In the genomic region with DNA sequence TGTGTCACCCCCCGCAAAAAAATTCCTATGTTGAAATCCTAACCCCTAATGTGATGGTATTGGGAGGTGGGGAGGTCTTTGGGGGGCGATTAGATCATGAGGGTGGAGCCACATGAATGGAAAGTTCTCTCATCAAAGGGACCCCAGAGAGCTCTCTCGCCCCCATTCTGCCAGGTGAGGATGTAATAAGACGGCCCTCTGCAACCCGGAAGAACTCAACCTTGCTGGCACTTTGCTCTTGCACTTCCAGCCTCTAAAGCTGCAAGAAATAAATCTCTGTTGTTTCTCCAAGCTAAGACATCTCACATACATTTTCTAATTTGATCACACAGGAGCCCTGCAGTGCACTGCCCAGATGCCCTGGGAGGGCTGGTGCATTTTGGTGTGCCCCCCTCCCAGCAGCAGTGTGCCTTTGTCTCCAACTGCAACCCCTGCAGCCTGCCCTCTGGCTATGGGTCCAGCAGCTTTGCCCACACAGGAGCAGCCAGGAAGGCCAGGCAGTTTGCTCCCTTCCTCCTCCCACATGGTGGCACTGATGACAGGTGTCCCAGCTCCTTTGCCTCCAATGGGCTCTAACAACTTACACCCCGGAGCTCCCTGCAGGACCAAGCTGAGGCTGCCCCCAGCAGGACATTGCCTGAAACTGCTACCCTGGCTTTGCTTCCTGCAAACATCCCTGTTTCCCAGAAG, we compare ENCODE assay signal across 9 cellular contexts. TPM values are rescaled to one million over a fixed set of nuclear protein-coding genes. Genes with fewer than 3 reads are reported as not detected.
A peak's percentile ranks its signal among the peaks of the same experiment; 100 is the strongest.
DNase-seq lines count a peak whose midpoint lies in the region; ATAC-seq and TF ChIP-seq lines count a peak whose summit lies in the region.
"Had no signal": no experiment of that assay in that cellular context is flagged by ENCODE, and none has a peak within 500 bp of the region (broad histone marks: within the 10 kb centered on the region; RNA-seq: fewer than 3 reads in every experiment).

No MANE protein-coding gene starts in this region.

- no peak overlapping the region for H3K27ac Mint-ChIP-seq in activated CD4-positive, alpha-beta T cell treated with anti-CD3 and anti-CD28 coated beads for 36 hours
- no peak overlapping the region for H3K27ac Mint-ChIP-seq in activated CD4-positive, alpha-beta T cell treated with anti-CD3 and anti-CD28 coated beads, Interleukin-2, amount 10 ng/mL, durations not matched to agents 24 days and 14 days
- no peak overlapping the region for H3K27ac Mint-ChIP-seq in osteocyte (ENCODE audit: unreplicated experiment)

- peaks cover 16% of the 10 kb centered on the region for H3K4me1 ChIP-seq in fibroblast of lung (ENCODE audit: control insufficient read depth, extremely low read depth, insufficient read depth, low read length)

- no peak overlapping the region for H3K9ac ChIP-seq in fibroblast of lung (ENCODE audit: insufficient read depth, low read length)
- H3K9ac ChIP-seq: BLaER1 treated with 17β-estradiol and CSF1 and Interleukin-3, amounts not matched to agents 10 nM and 100 nM had no signal

- no peak for ATAC-seq in activated CD4-positive, alpha-beta T cell treated with anti-CD3 and anti-CD28 coated beads for 36 hours
- ATAC-seq in GM18907 (IDR thresholded peaks at IDR 0.05; ENCODE audit: unreplicated experiment) (no peak), GM19397 (IDR thresholded peaks at IDR 0.05; ENCODE audit: unreplicated experiment) (no peak)

- CTCF ChIA-PET in activated CD4-positive, alpha-beta T cell treated with anti-CD3 and anti-CD28 coated beads for 36 hours (lab: Charles Lee): interaction anchor here (0.6 to 7.7 kb wide), 6 partner anchors 49 to 188 kb away, joined by 3 to 94 read pairs (median 4); no protein-coding TSS in a partner anchor

- peak; percentile 53 for DNase-seq in activated CD4-positive, alpha-beta T cell treated with anti-CD3 and anti-CD28 coated beads for 36 hours
- DNase-seq in activated CD4-positive, alpha-beta T cell treated with anti-CD3 and anti-CD28 coated beads, Interleukin-2, amount 10 ng/mL, durations not matched to agents 24 days and 14 days: no peak
- DNase-seq in MV-4-11 (lab: John Stamatoyannopoulos, UW) (peak; percentile 8), SK-MEL-5 (ENCODE audit: low read depth, low spot score) (peak; percentile 78), fibroblast of lung (ENCODE audit: low read depth in 2 of 2) (peak; percentile 53 to 79), osteocyte (ENCODE audit: extremely low spot score, unreplicated experiment) (no peak)

- H3K9me3 ChIP-seq in fibroblast of lung (ENCODE audit: control insufficient read depth, insufficient read depth, low read depth, low read length): no peaks in the 10 kb centered on the region
- H3K9me3 ChIP-seq: BLaER1 treated with 17β-estradiol and CSF1 and Interleukin-3, amounts not matched to agents 10 nM and 100 nM had no signal

- H3K27me3 ChIP-seq in fibroblast of lung (ENCODE audit: control insufficient read depth, insufficient read depth, low read length): no peaks in the 10 kb centered on the region
- H3K27me3 ChIP-seq: BLaER1 treated with 17β-estradiol and CSF1 and Interleukin-3, amounts not matched to agents 10 nM and 100 nM had no signal

- H3K27ac ChIP-seq in fibroblast of lung (ENCODE audit: insufficient read depth, low read length): no peak overlapping the region
- H3K27ac ChIP-seq: BLaER1 treated with 17β-estradiol and CSF1 and Interleukin-3, amounts not matched to agents 10 nM and 100 nM had no signal

- no peak overlapping the region for H3K4me2 ChIP-seq in fibroblast of lung (ENCODE audit: extremely low read depth, insufficient read depth, low read length)

- no peaks in the 10 kb centered on the region for H3K27me3 Mint-ChIP-seq in activated CD4-positive, alpha-beta T cell treated with anti-CD3 and anti-CD28 coated beads for 36 hours
- no peaks in the 10 kb centered on the region for H3K27me3 Mint-ChIP-seq in activated CD4-positive, alpha-beta T cell treated with anti-CD3 and anti-CD28 coated beads, Interleukin-2, amount 10 ng/mL, durations not matched to agents 24 days and 14 days
- peaks cover 2% of the 10 kb centered on the region for H3K27me3 Mint-ChIP-seq in osteocyte (ENCODE audit: unreplicated experiment)

- no peaks in the 10 kb centered on the region for H3K4me1 Mint-ChIP-seq in activated CD4-positive, alpha-beta T cell treated with anti-CD3 and anti-CD28 coated beads for 36 hours
- H3K4me1 Mint-ChIP-seq in activated CD4-positive, alpha-beta T cell treated with anti-CD3 and anti-CD28 coated beads, Interleukin-2, amount 10 ng/mL, durations not matched to agents 24 days and 14 days: no peaks in the 10 kb centered on the region
- H3K4me1 Mint-ChIP-seq in osteocyte (ENCODE audit: unreplicated experiment): peaks cover 73% of the 10 kb centered on the region

- intact Hi-C loops in activated CD4-positive, alpha-beta T cell treated with anti-CD3 and anti-CD28 coated beads for 36 hours (cut with DNase I, micrococcal nuclease): loop anchor here in 1 of 2 experiments (1.0 kb wide), 1 partner anchor 537 kb away; no protein-coding TSS in a partner anchor
- intact Hi-C loops in activated CD4-positive, alpha-beta T cell treated with anti-CD3 and anti-CD28 coated beads, Interleukin-2, amount 10 ng/mL, durations not matched to agents 24 days and 14 days (cut with micrococcal nuclease): no loop called here

- no peaks in the 10 kb centered on the region for H3K36me3 Mint-ChIP-seq in activated CD4-positive, alpha-beta T cell treated with anti-CD3 and anti-CD28 coated beads for 36 hours (ENCODE audit: low read depth)
- no peaks in the 10 kb centered on the region for H3K36me3 Mint-ChIP-seq in activated CD4-positive, alpha-beta T cell treated with anti-CD3 and anti-CD28 coated beads, Interleukin-2, amount 10 ng/mL, durations not matched to agents 24 days and 14 days (ENCODE audit: low read depth)
- H3K36me3 Mint-ChIP-seq in osteocyte (ENCODE audit: unreplicated experiment): peaks cover 4% of the 10 kb centered on the region

- H3K79me2 ChIP-seq in fibroblast of lung (ENCODE audit: control insufficient read depth, insufficient read depth, low read length): no peaks in the 10 kb centered on the region

- TF ChIP-seq CTCF in fibroblast of lung (conservative IDR thresholded peaks at IDR 0.05 in 1 of 2, IDR thresholded peaks at IDR 0.05 in 1 of 2; ENCODE audit: low read depth in 1 of 2, low read length in 2 of 2): peak; percentile 92 to 95
- peak; percentile 82 for TF ChIP-seq CTCF in osteocyte (IDR thresholded peaks at IDR 0.05)

- H3K4me3 ChIP-seq in fibroblast of lung (replicated peaks in 1 of 4; ENCODE audit: control extremely low read depth in 1 of 4, insufficient read depth in 1 of 4, low read depth in 3 of 4, low read length in 4 of 4): no peak overlapping the region
- H3K4me3 ChIP-seq: BLaER1 treated with 17β-estradiol and CSF1 and Interleukin-3, amounts not matched to agents 10 nM and 100 nM had no signal

- H3K4me3 Mint-ChIP-seq in activated CD4-positive, alpha-beta T cell treated with anti-CD3 and anti-CD28 coated beads for 36 hours: no peak overlapping the region
- H3K4me3 Mint-ChIP-seq in activated CD4-positive, alpha-beta T cell treated with anti-CD3 and anti-CD28 coated beads, Interleukin-2, amount 10 ng/mL, durations not matched to agents 24 days and 14 days: no peak overlapping the region
- no peak overlapping the region for H3K4me3 Mint-ChIP-seq in osteocyte (ENCODE audit: unreplicated experiment)

- no peaks in the 10 kb centered on the region for H3K9me3 Mint-ChIP-seq in activated CD4-positive, alpha-beta T cell treated with anti-CD3 and anti-CD28 coated beads for 36 hours (ENCODE audit: low read depth)
- H3K9me3 Mint-ChIP-seq in activated CD4-positive, alpha-beta T cell treated with anti-CD3 and anti-CD28 coated beads, Interleukin-2, amount 10 ng/mL, durations not matched to agents 24 days and 14 days: no peaks in the 10 kb centered on the region
- H3K9me3 Mint-ChIP-seq in osteocyte (ENCODE audit: unreplicated experiment): no peaks in the 10 kb centered on the region

- H4K20me1 ChIP-seq in fibroblast of lung (ENCODE audit: control insufficient read depth, extremely low read depth, insufficient read depth, low read length): no peaks in the 10 kb centered on the region

- POLR2A ChIA-PET in activated CD4-positive, alpha-beta T cell treated with anti-CD3 and anti-CD28 coated beads for 36 hours (lab: Charles Lee): no interaction called here

- H3K36me3 ChIP-seq in fibroblast of lung (ENCODE audit: control insufficient read depth, insufficient read depth, low read length): no peaks in the 10 kb centered on the region
- H3K36me3 ChIP-seq: BLaER1 treated with 17β-estradiol and CSF1 and Interleukin-3, amounts not matched to agents 10 nM and 100 nM had no signal

- in situ Hi-C loops in SK-MEL-5 (cut with HindIII; ENCODE audit: low pct_unique_long_range_greater_than_20kb, low sequenced_read_pairs): no loop called here

- H2AFZ ChIP-seq in fibroblast of lung (ENCODE audit: low read length): no peak overlapping the region

RNA-seq across cellular contexts. Expression of a gene that starts 59.3 kb away (rescaled TPM):
- total RNA-seq in activated CD4-positive, alpha-beta T cell treated with anti-CD3 and anti-CD28 coated beads for 36 hours: 1 to 10 TPM; 4.1 to 4.3 TPM
- total RNA-seq in activated CD4-positive, alpha-beta T cell treated with anti-CD3 and anti-CD28 coated beads, Interleukin-2, amount 10 ng/mL, durations not matched to agents 24 days and 14 days: 0.36 and 0.47 TPM in 2 replicates
- total RNA-seq in SK-MEL-5 (2014; rRNA removed; shearing (Covaris generic)): 0.77 and 0.87 TPM in 2 replicates
- polyA plus RNA-seq in SK-MEL-5 (2015; cell fraction: cytosol; rRNA removed): 0.98 and 2.6 TPM in 2 replicates
- polyA plus RNA-seq in SK-MEL-5 (2015; cell fraction: nucleus; rRNA removed): 2.2 and 2.4 TPM in 2 replicates
- total RNA-seq in fibroblast of lung: 41.1 and 48.6 TPM in 2 replicates
- 12.1 and 20.6 TPM in 2 replicates for polyA plus RNA-seq in fibroblast of lung
- polyA plus RNA-seq in fibroblast of lung (2012): 16.9 and 27.0 TPM in 2 replicates
- polyA minus RNA-seq in fibroblast of lung (ENCODE audit: low replicate concordance): 13.4 and 39.0 TPM in 2 replicates
- total RNA-seq in osteocyte: 84.8 and 86.9 TPM in 2 replicates

Comparison
In these comparisons a context has a peak if more than half of its experiments do, and no peak if none do; other contexts are left out.
1. DNase-seq: peak in activated CD4-positive, alpha-beta T cell treated with anti-CD3 and anti-CD28 coated beads for 36 hours (single experiment), MV-4-11 (single experiment), SK-MEL-5 (single experiment) and fibroblast of lung (2 of 2); none in activated CD4-positive, alpha-beta T cell treated with anti-CD3 and anti-CD28 coated beads, Interleukin-2, amount 10 ng/mL, durations not matched to agents 24 days and 14 days (single experiment) and osteocyte (single experiment).